15 cellular contexts compared by ENCODE assay signal in the genomic region with DNA sequence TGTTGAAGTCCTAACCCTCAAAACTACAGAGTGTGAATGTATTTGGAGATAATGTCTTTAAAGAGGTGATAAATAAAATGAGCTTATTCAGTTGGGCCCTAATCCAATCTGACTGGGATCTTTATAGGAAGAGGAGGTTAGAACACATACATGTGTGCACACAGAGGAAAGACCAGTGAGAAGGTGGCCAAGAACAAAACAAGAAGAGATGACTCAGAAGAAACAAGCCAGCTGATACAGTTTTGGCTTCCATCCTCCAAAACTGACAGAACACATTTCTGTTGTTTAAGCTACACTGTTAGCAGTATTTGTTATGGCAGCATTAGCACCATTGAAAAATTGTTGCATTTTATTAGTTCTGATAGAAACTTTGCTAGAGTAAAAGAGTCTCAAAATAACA.
DNase-seq lines count a peak whose midpoint lies in the region; TF ChIP-seq lines count a peak whose summit lies in the region.
"Had no signal": no experiment of that assay in that cellular context is flagged by ENCODE, and none has a peak within 500 bp of the region (broad histone marks: within the 10 kb centered on the region; RNA-seq: fewer than 3 reads in every experiment).

No MANE protein-coding gene starts in this region.

- H3K4me3 Mint-ChIP-seq in activated naive CD4-positive, alpha-beta T cell treated with anti-CD3 and anti-CD28 coated beads, Interleukin-2, amount 10 ng/mL, durations not matched to agents 7 days and 5 days = no peak overlapping the region
- H3K4me3 Mint-ChIP-seq in mesothelial cell of epicardium = no peak overlapping the region
- H3K4me3 Mint-ChIP-seq: CD8-positive, alpha-beta T cell had no signal

- no peak overlapping the region for H3K27ac Mint-ChIP-seq in activated naive CD4-positive, alpha-beta T cell treated with anti-CD3 and anti-CD28 coated beads, Interleukin-2, amount 10 ng/mL, durations not matched to agents 7 days and 5 days
- H3K27ac Mint-ChIP-seq in mesothelial cell of epicardium = no peak overlapping the region
- H3K27ac Mint-ChIP-seq: CD8-positive, alpha-beta T cell had no signal

- H3K36me3 Mint-ChIP-seq in activated naive CD4-positive, alpha-beta T cell treated with anti-CD3 and anti-CD28 coated beads, Interleukin-2, amount 10 ng/mL, durations not matched to agents 7 days and 5 days = no peaks in the 10 kb centered on the region
- H3K36me3 Mint-ChIP-seq in mesothelial cell of epicardium = no peaks in the 10 kb centered on the region
- H3K36me3 Mint-ChIP-seq: CD8-positive, alpha-beta T cell had no signal

- H3K4me3 ChIP-seq in cardiac fibroblast (replicated peaks in 1 of 2; ENCODE audit: low read depth in 2 of 2, low read length in 2 of 2) (no peak overlapping the region), fibroblast of villous mesenchyme (ENCODE audit: low read depth, low read length) (no peak overlapping the region)
- H3K4me3 ChIP-seq: SJSA1 had no signal

- H3K9me3 Mint-ChIP-seq in activated naive CD4-positive, alpha-beta T cell treated with anti-CD3 and anti-CD28 coated beads, Interleukin-2, amount 10 ng/mL, durations not matched to agents 7 days and 5 days = no peaks in the 10 kb centered on the region
- H3K9me3 Mint-ChIP-seq in mesothelial cell of epicardium = no peaks in the 10 kb centered on the region

- DNase-seq in NCI-H82 (lab: John Stamatoyannopoulos, UW) (peak; percentile 14), cardiac fibroblast (ENCODE audit: low read depth in 2 of 2) (peak; percentile 64 to 79), fibroblast of villous mesenchyme (ENCODE audit: low read depth) (peak; percentile 43), epidermal melanocyte (ENCODE audit: insufficient read length, low spot score) (no peak), mesothelial cell of epicardium (ENCODE audit: low spot score in 2 of 2, unreplicated experiment in 2 of 2) (no peak), NCI-H226 (no peak)
- no peak for DNase-seq in activated naive CD4-positive, alpha-beta T cell treated with anti-CD3 and anti-CD28 coated beads, Interleukin-2, amount 10 ng/mL, durations not matched to agents 7 days and 5 days
- DNase-seq: CD8-positive, alpha-beta T cell; GF-D8; NCI-H1048; NCI-H2107; NCI-H345; NCI-H69; RPMI8226 had no signal

- H3K27me3 Mint-ChIP-seq in activated naive CD4-positive, alpha-beta T cell treated with anti-CD3 and anti-CD28 coated beads, Interleukin-2, amount 10 ng/mL, durations not matched to agents 7 days and 5 days = no peaks in the 10 kb centered on the region
- H3K27me3 Mint-ChIP-seq in mesothelial cell of epicardium (ENCODE audit: low read depth) = no peaks in the 10 kb centered on the region

- no peak for TF ChIP-seq CTCF in cardiac fibroblast (IDR thresholded peaks at IDR 0.05; ENCODE audit: low read depth, low read length)
- TF ChIP-seq CTCF in fibroblast of villous mesenchyme (IDR thresholded peaks at IDR 0.05; ENCODE audit: insufficient read depth, low read depth, low read length) = no peak
- no peak for TF ChIP-seq CTCF in mesothelial cell of epicardium (IDR thresholded peaks at IDR 0.05; ENCODE audit: unreplicated experiment)

- CTCF ChIA-PET in activated naive CD4-positive, alpha-beta T cell treated with anti-CD3 and anti-CD28 coated beads, Interleukin-2, amount 10 ng/mL, durations not matched to agents 7 days and 5 days (lab: Charles Lee) = no interaction called here

- no peaks in the 10 kb centered on the region for H3K4me1 Mint-ChIP-seq in activated naive CD4-positive, alpha-beta T cell treated with anti-CD3 and anti-CD28 coated beads, Interleukin-2, amount 10 ng/mL, durations not matched to agents 7 days and 5 days
- no peaks in the 10 kb centered on the region for H3K4me1 Mint-ChIP-seq in mesothelial cell of epicardium

Comparison
In these comparisons a context has a peak if more than half of its experiments do, and no peak if none do; other contexts are left out.
1. DNase-seq: peak in NCI-H82 (single experiment), cardiac fibroblast (2 of 2) and fibroblast of villous mesenchyme (single experiment); none in epidermal melanocyte (single experiment), activated naive CD4-positive, alpha-beta T cell treated with anti-CD3 and anti-CD28 coated beads, Interleukin-2, amount 10 ng/mL, durations not matched to agents 7 days and 5 days (single experiment), mesothelial cell of epicardium (0 of 2) and NCI-H226 (single experiment).